Comparison of ENCODE assay signal across 8 cellular contexts in genomic region chr17:19744492-19744891, GRCh38. TPM values are rescaled to one million over a fixed set of nuclear protein-coding genes. Genes with fewer than 3 reads are reported as not detected.
DNase-seq lines count a peak whose midpoint lies in the region; ATAC-seq and TF ChIP-seq lines count a peak whose summit lies in the region.

No MANE protein-coding gene starts in this region.

- TF ChIP-seq CTCF in HEK293 (tag by site-specific recombination; IDR thresholded peaks at IDR 0.05): no peak

- H3K36me3 Mint-ChIP-seq in activated T-helper 17 cell treated with anti-CD3 and anti-CD28 coated beads, Interleukin-2, amount 50 U/mL, for 72 hours (ENCODE audit: low read depth): no peaks in the 10 kb centered on the region
- H3K36me3 Mint-ChIP-seq in stimulated activated memory B cell treated with anti-CD40 and anti-IgM and Interleukin-4, amounts not matched to agents 10 μg/mL and 1 μg/mL and 100 μg/mL, for 72 hours: no peaks in the 10 kb centered on the region

- no peaks in the 10 kb centered on the region for H3K4me1 Mint-ChIP-seq in activated T-helper 17 cell treated with anti-CD3 and anti-CD28 coated beads, Interleukin-2, amount 50 U/mL, for 72 hours
- peaks cover 13% of the 10 kb centered on the region for H3K4me1 Mint-ChIP-seq in stimulated activated memory B cell treated with anti-CD40 and anti-IgM and Interleukin-4, amounts not matched to agents 10 μg/mL and 1 μg/mL and 100 μg/mL, for 72 hours

- no peak overlapping the region for H3K27ac Mint-ChIP-seq in activated T-helper 17 cell treated with anti-CD3 and anti-CD28 coated beads, Interleukin-2, amount 50 U/mL, for 72 hours
- peak overlapping the region; percentile 77 for H3K27ac Mint-ChIP-seq in stimulated activated memory B cell treated with anti-CD40 and anti-IgM and Interleukin-4, amounts not matched to agents 10 μg/mL and 1 μg/mL and 100 μg/mL, for 72 hours

- H3K9me3 Mint-ChIP-seq in activated T-helper 17 cell treated with anti-CD3 and anti-CD28 coated beads, Interleukin-2, amount 50 U/mL, for 72 hours: no peaks in the 10 kb centered on the region
- no peaks in the 10 kb centered on the region for H3K9me3 Mint-ChIP-seq in stimulated activated memory B cell treated with anti-CD40 and anti-IgM and Interleukin-4, amounts not matched to agents 10 μg/mL and 1 μg/mL and 100 μg/mL, for 72 hours

- H3K4me3 ChIP-seq in HEK293 (ENCODE audit: low read depth, low read length) (peak overlapping the region; percentile 35), iPS-11a (ENCODE audit: low read depth, low read length) (peak overlapping the region; percentile 14)

- peak overlapping the region; percentile 58 for H3K4me3 Mint-ChIP-seq in activated T-helper 17 cell treated with anti-CD3 and anti-CD28 coated beads, Interleukin-2, amount 50 U/mL, for 72 hours
- peak overlapping the region; percentile 85 for H3K4me3 Mint-ChIP-seq in stimulated activated memory B cell treated with anti-CD40 and anti-IgM and Interleukin-4, amounts not matched to agents 10 μg/mL and 1 μg/mL and 100 μg/mL, for 72 hours

- no peaks in the 10 kb centered on the region for H3K36me3 ChIP-seq in HEK293 (ENCODE audit: control insufficient read depth in 2 of 2, insufficient read depth in 1 of 2, low read length in 2 of 2)

- POLR2A ChIA-PET in HEK293 (lab: Yijun Ruan, JAX): interaction anchor here (0.6 to 2.3 kb wide), 10 partner anchors 10 to 367 kb away, joined by 3 to 22 read pairs (median 5); partner anchors contain the start of genes ALDH3A2 and SLC47A1

- DNase-seq in RKO (ENCODE audit: low spot score) (no peak), SHP77 (lab: John Stamatoyannopoulos, UW) (no peak), T1000 (lab: John Stamatoyannopoulos, UW) (no peak)

- CTCF ChIA-PET in HEK293 (lab: Yijun Ruan, JAX): interaction anchor here (0.6 to 7.3 kb wide), 28 partner anchors 9 to 423 kb away, joined by 3 to 80 read pairs (median 4); partner anchors contain the start of gene ALDH3A2

- H3K27ac ChIP-seq in HEK293 (ENCODE audit: extremely low read depth, low read depth, low read length): peak overlapping the region; percentile 49; the same call in 1 of the 2 replicates

- H3K9me3 ChIP-seq in HEK293 (ENCODE audit: control insufficient read depth, insufficient read depth, low read depth, low read length): no peaks in the 10 kb centered on the region

- no peak for ATAC-seq in activated T-helper 17 cell treated with anti-CD3 and anti-CD28 coated beads, Interleukin-2, amount 50 U/mL, for 72 hours (replicated peaks)
- peak; percentile 11 for ATAC-seq in stimulated activated memory B cell treated with anti-CD40 and anti-IgM and Interleukin-4, amounts not matched to agents 10 μg/mL and 1 μg/mL and 100 μg/mL, for 72 hours
- no peak for ATAC-seq in HG03521 (IDR thresholded peaks at IDR 0.05; ENCODE audit: unreplicated experiment)

- peaks cover 3% of the 10 kb centered on the region; the same call in 1 of the 2 replicates for H3K4me1 ChIP-seq in HEK293 (ENCODE audit: control insufficient read depth, insufficient read depth, low read length)

- H3K27me3 Mint-ChIP-seq in activated T-helper 17 cell treated with anti-CD3 and anti-CD28 coated beads, Interleukin-2, amount 50 U/mL, for 72 hours: peaks cover 5% of the 10 kb centered on the region
- H3K27me3 Mint-ChIP-seq in stimulated activated memory B cell treated with anti-CD40 and anti-IgM and Interleukin-4, amounts not matched to agents 10 μg/mL and 1 μg/mL and 100 μg/mL, for 72 hours: peaks cover 20% of the 10 kb centered on the region

TF ChIP-seq in HEK293, 187 proteins besides CTCF, POLR2A, EP300 and RAD21 (continues in another document):
- no peak for TF ChIP-seq ZEB2 (tag by site-specific recombination; IDR thresholded peaks at IDR 0.05)
- no peak for TF ChIP-seq ZNF645 (tag by site-specific recombination; IDR thresholded peaks at IDR 0.05)
- peak; percentile 65 for TF ChIP-seq ZBTB8A (tag by site-specific recombination; IDR thresholded peaks at IDR 0.05)
- no peak for TF ChIP-seq ZNF580 (tag by site-specific recombination; IDR thresholded peaks at IDR 0.05)
- no peak for TF ChIP-seq ZNF132 (tag by site-specific recombination; IDR thresholded peaks at IDR 0.05; ENCODE audit: borderline replicate concordance)
- no peak for TF ChIP-seq PRDM4 (tag by site-specific recombination; IDR thresholded peaks at IDR 0.05)
- TF ChIP-seq ZNF302 (tag by site-specific recombination; IDR thresholded peaks at IDR 0.05; ENCODE audit: low read depth): no peak
- no peak for TF ChIP-seq GLI2 (tag by site-specific recombination; IDR thresholded peaks at IDR 0.05; ENCODE audit: borderline replicate concordance, low read depth)
- TF ChIP-seq, protein P1, sequence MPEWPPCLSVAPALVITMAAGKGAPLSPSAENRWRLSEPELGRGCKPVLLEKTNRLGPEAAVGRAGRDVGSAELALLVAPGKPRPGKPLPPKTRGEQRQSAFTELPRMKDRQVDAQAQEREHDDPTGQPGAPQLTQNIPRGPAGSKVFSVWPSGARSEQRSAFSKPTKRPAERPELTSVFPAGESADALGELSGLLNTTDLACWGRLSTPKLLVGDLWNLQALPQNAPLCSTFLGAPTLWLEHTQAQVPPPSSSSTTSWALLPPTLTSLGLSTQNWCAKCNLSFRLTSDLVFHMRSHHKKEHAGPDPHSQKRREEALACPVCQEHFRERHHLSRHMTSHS (tag by site-specific recombination; IDR thresholded peaks at IDR 0.05): no peak
- no peak for TF ChIP-seq ZNF121 (tag by site-specific recombination; IDR thresholded peaks at IDR 0.05)
- no peak for TF ChIP-seq OSR2 (tag by site-specific recombination; IDR thresholded peaks at IDR 0.05)
- TF ChIP-seq ZNF621 (tag by site-specific recombination; IDR thresholded peaks at IDR 0.05): no peak
- TF ChIP-seq ZNF133 (tag by site-specific recombination; IDR thresholded peaks at IDR 0.05): no peak
- no peak for TF ChIP-seq GFI1B (tag by site-specific recombination; IDR thresholded peaks at IDR 0.05)
- TF ChIP-seq ZNF341 (tag by site-specific recombination; IDR thresholded peaks at IDR 0.05; ENCODE audit: low read depth): peak; percentile 72
- no peak for TF ChIP-seq ZNF639 (tag by site-specific recombination; IDR thresholded peaks at IDR 0.05)
- TF ChIP-seq MZF1 (tag by site-specific recombination; IDR thresholded peaks at IDR 0.05; ENCODE audit: borderline replicate concordance): no peak
- no peak for TF ChIP-seq ZNF404 (tag by site-specific recombination; IDR thresholded peaks at IDR 0.05)
- TF ChIP-seq ZNF513 (tag by site-specific recombination; IDR thresholded peaks at IDR 0.05): no peak

RNA-seq across cellular contexts. Expression of gene ALDH3A1, which starts 3.6 kb away (rescaled TPM):
- not detected for total RNA-seq in activated T-helper 17 cell treated with anti-CD3 and anti-CD28 coated beads, Interleukin-2, amount 50 U/mL, for 72 hours

RNA-seq across cellular contexts. Expression of gene SLC47A2, which starts 28.1 kb away (rescaled TPM):
- total RNA-seq in activated T-helper 17 cell treated with anti-CD3 and anti-CD28 coated beads, Interleukin-2, amount 50 U/mL, for 72 hours: not detected
